In genomic region chr13:112722433-112723250, GRCh38 we compare ENCODE assay signal across 9 cellular contexts. TPM values are rescaled to one million over a fixed set of nuclear protein-coding genes. Genes with fewer than 3 reads are reported as not detected.
A peak's percentile ranks its signal among the peaks of the same experiment; 100 is the strongest.
DNase-seq lines count a peak whose midpoint lies in the region; TF ChIP-seq lines count a peak whose summit lies in the region.
"Had no signal": no experiment of that assay in that cellular context is flagged by ENCODE, and none has a peak within 500 bp of the region (broad histone marks: within the 10 kb centered on the region; RNA-seq: fewer than 3 reads in every experiment).

No MANE protein-coding gene starts in this region.

- no peaks in the 10 kb centered on the region for H3K27me3 Mint-ChIP-seq in brain
- H3K27me3 Mint-ChIP-seq: IgD-negative memory B cell had no signal

- H3K36me3 Mint-ChIP-seq in brain, result peaks cover 25% of the 10 kb centered on the region

- H2AFZ ChIP-seq in OCI-LY7 (ENCODE audit: low read length), result no peak overlapping the region

- H3K9me2 ChIP-seq in OCI-LY7 (ENCODE audit: insufficient read depth, low read length), result no peaks in the 10 kb centered on the region

- no peaks in the 10 kb centered on the region for H3K36me3 ChIP-seq in OCI-LY7 (ENCODE audit: insufficient read depth, low read length)

- DNase-seq in 8988T (peak; percentile 82), HT-29 (ENCODE audit: low spot score) (peak; percentile 91), kidney tubule cell (ENCODE audit: low spot score) (peak; percentile 79), OCI-LY7 (ENCODE audit: low spot score) (no peak), activated gamma-delta T cell treated with Interleukin-2 at 50 U/mL for 16 hours (no peak), medulla oblongata (ENCODE audit: extremely low spot score) (no peak)
- DNase-seq in stimulated activated CD4-positive, alpha-beta T cell treated with anti-CD3 and anti-CD28 coated beads, Interleukin-4, amount 100 ng/mL, for 24 hours, result no peak

- no peak overlapping the region for H3K4me2 ChIP-seq in OCI-LY7 (ENCODE audit: low read length)

- peak overlapping the region in 4 of 5 experiments; percentile 9 to 72 (median 34) for H3K27ac Mint-ChIP-seq in brain
- H3K27ac Mint-ChIP-seq: IgD-negative memory B cell had no signal

- no peaks in the 10 kb centered on the region for H4K20me1 ChIP-seq in OCI-LY7 (ENCODE audit: insufficient read depth, low read length)

- H3K4me3 Mint-ChIP-seq in brain, result no peak overlapping the region

- H3K9me3 Mint-ChIP-seq in brain, result peaks cover 0 to 9% (median 0%) of the 10 kb centered on the region in 5 experiments

- TF ChIP-seq CTCF in brain (conservative IDR thresholded peaks at IDR 0.05), result no peak
- TF ChIP-seq CTCF in OCI-LY7 (conservative IDR thresholded peaks at IDR 0.05; ENCODE audit: low read length), result no peak

- no peak overlapping the region for H3K4me3 ChIP-seq in OCI-LY7 (ENCODE audit: low read depth, low read length, poor library complexity, severe bottlenecking)

- H3K79me2 ChIP-seq in OCI-LY7 (ENCODE audit: insufficient read depth, low read depth, low read length), result no peaks in the 10 kb centered on the region

- BruUV-seq in OCI-LY7 (replicated peaks; lab: Mats Ljungman, UMichigan), result no TSS peak

- CTCF ChIA-PET in OCI-LY7 (lab: Charles Lee; ENCODE audit: unreplicated experiment), result no interaction called here

- POLR2A ChIA-PET in OCI-LY7 (lab: Charles Lee), result no interaction called here

- intact Hi-C loops in OCI-LY7 (cut with micrococcal nuclease; ENCODE audit: unreplicated experiment), result no loop called here

- no peaks in the 10 kb centered on the region for H3K4me1 ChIP-seq in OCI-LY7 (ENCODE audit: insufficient read depth, low read length, poor library complexity, severe bottlenecking)

- H3K27ac ChIP-seq in OCI-LY7 (ENCODE audit: low read depth, low read length, poor library complexity, severe bottlenecking), result no peak overlapping the region

- no peaks in the 10 kb centered on the region for H3K9me3 ChIP-seq in OCI-LY7 (ENCODE audit: low read length)

- H3K4me1 Mint-ChIP-seq in brain, result peaks cover 51% of the 10 kb centered on the region

RNA-seq across cellular contexts. Expression of gene ATP11A, which starts 32.8 kb away (rescaled TPM):
- total RNA-seq in HT-29 (2014; rRNA removed; shearing (Covaris generic)), result 37.0 and 42.5 TPM in 2 replicates
- 52.1 TPM for polyA plus RNA-seq in brain (ENCODE audit: insufficient read depth, low read depth, low replicate concordance)
- total RNA-seq in OCI-LY7 (2014; rRNA removed; shearing (Covaris generic)), result 3.4 and 8.8 TPM in 2 replicates
- 22.1 and 23.1 TPM in 2 replicates for total RNA-seq in OCI-LY7 (2022)

Comparison
In these comparisons a context has a peak if more than half of its experiments do, and no peak if none do; other contexts are left out.
1. DNase-seq: peak in 8988T (single experiment), HT-29 (single experiment) and kidney tubule cell (single experiment); none in OCI-LY7 (single experiment), stimulated activated CD4-positive, alpha-beta T cell treated with anti-CD3 and anti-CD28 coated beads, Interleukin-4, amount 100 ng/mL, for 24 hours (single experiment), activated gamma-delta T cell treated with Interleukin-2 at 50 U/mL for 16 hours (single experiment) and medulla oblongata (single experiment).